Comparison of ENCODE assay signal across 8 cellular contexts in genomic region chr16:1823821-1824220, GRCh38. TPM values are rescaled to one million over a fixed set of nuclear protein-coding genes. Genes with fewer than 3 reads are reported as not detected.
A peak's percentile ranks its signal among the peaks of the same experiment; 100 is the strongest.
DNase-seq lines count a peak whose midpoint lies in the region; ATAC-seq and TF ChIP-seq lines count a peak whose summit lies in the region.

No MANE protein-coding gene starts in this region.

- peaks cover 25% of the 10 kb centered on the region for H3K4me1 Mint-ChIP-seq in activated T-cell treated with anti-CD3 and anti-CD28 coated beads, Interleukin-2, amount 50 U/mL, for 72 hours (ENCODE audit: low read depth)

- no peaks in the 10 kb centered on the region for H3K27me3 Mint-ChIP-seq in activated T-cell treated with anti-CD3 and anti-CD28 coated beads, Interleukin-2, amount 50 U/mL, for 72 hours (ENCODE audit: low read depth)

- TF ChIP-seq CTCF in choroid plexus epithelial cell (conservative IDR thresholded peaks at IDR 0.05; ENCODE audit: low read depth, low read length), result peak; percentile 37

- peaks cover 0 to 2% of the 10 kb centered on the region in 2 donors for H3K36me3 Mint-ChIP-seq in activated T-cell treated with anti-CD3 and anti-CD28 coated beads, Interleukin-2, amount 50 U/mL, for 72 hours (ENCODE audit: insufficient read depth in 2 of 2)

- ATAC-seq in activated T-cell treated with anti-CD3 and anti-CD28 coated beads, Interleukin-2, amount 50 U/mL, for 72 hours (replicated peaks in 1 of 2), result no peak
- ATAC-seq in GM21447 (IDR thresholded peaks at IDR 0.05; ENCODE audit: unreplicated experiment), result no peak
- ATAC-seq in HG02798 (IDR thresholded peaks at IDR 0.05; ENCODE audit: poor library complexity, unreplicated experiment), result no peak

- H3K4me3 Mint-ChIP-seq in activated T-cell treated with anti-CD3 and anti-CD28 coated beads, Interleukin-2, amount 50 U/mL, for 72 hours, result no peak overlapping the region

- H3K9me3 Mint-ChIP-seq in activated T-cell treated with anti-CD3 and anti-CD28 coated beads, Interleukin-2, amount 50 U/mL, for 72 hours, result no peaks in the 10 kb centered on the region

- intact Hi-C loops in posterior cingulate gyrus (cut with DNase I), result no loop called here

- H3K27ac Mint-ChIP-seq in activated T-cell treated with anti-CD3 and anti-CD28 coated beads, Interleukin-2, amount 50 U/mL, for 72 hours, result no peak overlapping the region

- no peak overlapping the region for H3K4me3 ChIP-seq in choroid plexus epithelial cell (ENCODE audit: low read depth, low read length)

- DNase-seq in activated T-cell treated with anti-CD3 and anti-CD28 coated beads, Interleukin-2, amount 50 U/mL, for 72 hours, result peak; percentile 10 to 19
- DNase-seq in activated T-cell treated with anti-CD3 and anti-CD28 coated beads, Interleukin-2, amount 50 U/mL, for 48 hours, result no peak
- DNase-seq in NCI-H460 (ENCODE audit: extremely low read depth, low read depth) (peak; percentile 58), choroid plexus epithelial cell (ENCODE audit: low read depth) (peak; percentile 61), posterior cingulate gyrus (peak; percentile 26 to 94 (median 70)), NOMO-1 treated with DMSO at 0.1 percent for 48 hours (lab: John Stamatoyannopoulos, UW; ENCODE audit: unreplicated experiment) (no peak)

RNA-seq across cellular contexts. Expression of gene HAGH, which starts 2.8 kb away (rescaled TPM):
- 10 to 100 TPM; 45.0 to 53.5 TPM for total RNA-seq in activated T-cell treated with anti-CD3 and anti-CD28 coated beads, Interleukin-2, amount 50 U/mL, for 72 hours
- total RNA-seq in NCI-H460 (2014; rRNA removed; shearing (Covaris generic)), result 63.2 and 73.9 TPM in 2 replicates
- 88.8 and 144 TPM in 2 replicates for polyA plus RNA-seq in NCI-H460 (2014; cell fraction: nucleus; rRNA removed)

RNA-seq across cellular contexts. Expression of gene FAHD1, which starts 3.2 kb away (rescaled TPM):
- total RNA-seq in activated T-cell treated with anti-CD3 and anti-CD28 coated beads, Interleukin-2, amount 50 U/mL, for 72 hours, result 10 to 100 TPM; 11.1 to 13.5 TPM
- total RNA-seq in NCI-H460 (2014; rRNA removed; shearing (Covaris generic)), result 29.2 and 33.0 TPM in 2 replicates
- polyA plus RNA-seq in NCI-H460 (2014; cell fraction: nucleus; rRNA removed), result 35.3 and 57.2 TPM in 2 replicates

RNA-seq across cellular contexts. Expression of gene IGFALS, which starts 30.3 kb away (rescaled TPM):
- under 1 TPM; 0.14 to 0.37 TPM for total RNA-seq in activated T-cell treated with anti-CD3 and anti-CD28 coated beads, Interleukin-2, amount 50 U/mL, for 72 hours
- not detected in 2 replicates for total RNA-seq in NCI-H460 (2014; rRNA removed; shearing (Covaris generic))
- polyA plus RNA-seq in NCI-H460 (2014; cell fraction: nucleus; rRNA removed), result 0.17 and 0.62 TPM in 2 replicates

RNA-seq across cellular contexts. Expression of gene NUBP2, which starts 41.1 kb away (rescaled TPM):
- total RNA-seq in activated T-cell treated with anti-CD3 and anti-CD28 coated beads, Interleukin-2, amount 50 U/mL, for 72 hours, result 10 to 100 TPM; 47.8 to 50.1 TPM
- total RNA-seq in NCI-H460 (2014; rRNA removed; shearing (Covaris generic)), result 50.2 and 59.3 TPM in 2 replicates
- 205 and 332 TPM in 2 replicates for polyA plus RNA-seq in NCI-H460 (2014; cell fraction: nucleus; rRNA removed)

RNA-seq across cellular contexts. Expression of gene SPSB3, which starts 41.5 kb away (rescaled TPM):
- 10 to 100 TPM; 37.1 to 40.1 TPM for total RNA-seq in activated T-cell treated with anti-CD3 and anti-CD28 coated beads, Interleukin-2, amount 50 U/mL, for 72 hours
- total RNA-seq in NCI-H460 (2014; rRNA removed; shearing (Covaris generic)), result 19.7 and 21.0 TPM in 2 replicates
- 56.1 and 95.8 TPM in 2 replicates for polyA plus RNA-seq in NCI-H460 (2014; cell fraction: nucleus; rRNA removed)

Comparison
In these comparisons a context has a peak if more than half of its experiments do, and no peak if none do; other contexts are left out.
1. DNase-seq: peak in activated T-cell treated with anti-CD3 and anti-CD28 coated beads, Interleukin-2, amount 50 U/mL, for 72 hours (2 of 2), NCI-H460 (single experiment), choroid plexus epithelial cell (single experiment) and posterior cingulate gyrus (10 of 10); none in activated T-cell treated with anti-CD3 and anti-CD28 coated beads, Interleukin-2, amount 50 U/mL, for 48 hours (0 of 2) and NOMO-1 treated with DMSO at 0.1 percent for 48 hours (single experiment).